8 cellular contexts compared by ENCODE assay signal in genomic region chr9:109118802-109119438, GRCh38. TPM values are rescaled to one million over a fixed set of nuclear protein-coding genes. Genes with fewer than 3 reads are reported as not detected.
DNase-seq lines count a peak whose midpoint lies in the region; ATAC-seq and TF ChIP-seq lines count a peak whose summit lies in the region.

No MANE protein-coding gene starts in this region.

- peaks cover 31% of the 10 kb centered on the region for H3K4me1 Mint-ChIP-seq in memory B cell

- H3K27ac Mint-ChIP-seq in memory B cell: peak overlapping the region; percentile 62

- H3K4me3 ChIP-seq in NT2/D1 (ENCODE audit: insufficient read length, low read depth): peak overlapping the region; percentile 95
- peak overlapping the region; percentile 91 for H3K4me3 ChIP-seq in choroid plexus epithelial cell (ENCODE audit: low read depth, low read length)
- peak overlapping the region; percentile 93 for H3K4me3 ChIP-seq in upper lobe of right lung

- DNase-seq in GM03348 (ENCODE audit: low spot score): peak; percentile 19
- DNase-seq in NT2/D1 (ENCODE audit: low read depth, low spot score): peak; percentile 25
- DNase-seq in choroid plexus epithelial cell (ENCODE audit: low read depth): no peak
- peak in 1 of 2 donors; percentile 11 for DNase-seq in memory B cell (ENCODE audit: low spot score in 2 of 2)
- no peak for DNase-seq in upper lobe of right lung
- DNase-seq in effector CD4-positive, alpha-beta T cell: no peak
- no peak for DNase-seq in GM19240 (ENCODE audit: insufficient read length, low spot score)

- ATAC-seq in memory B cell (ENCODE audit: low read depth): no peak
- no peak for ATAC-seq in upper lobe of right lung
- ATAC-seq in esophagus mucosa: no peak

- TF ChIP-seq CTCF in choroid plexus epithelial cell (conservative IDR thresholded peaks at IDR 0.05; ENCODE audit: low read depth, low read length) (no peak), upper lobe of right lung (IDR thresholded peaks at IDR 0.05) (no peak)

- peaks cover 3% of the 10 kb centered on the region for H3K36me3 Mint-ChIP-seq in memory B cell

- peak overlapping the region; percentile 87 for H3K4me3 Mint-ChIP-seq in memory B cell

- H3K9ac ChIP-seq in NT2/D1 (ENCODE audit: insufficient read length, low read depth): peak overlapping the region; percentile 98

- no peaks in the 10 kb centered on the region for H3K27me3 Mint-ChIP-seq in memory B cell

- no peaks in the 10 kb centered on the region for H3K4me1 ChIP-seq in NT2/D1 (ENCODE audit: insufficient read depth, insufficient read length)
- peaks cover 49% of the 10 kb centered on the region for H3K4me1 ChIP-seq in upper lobe of right lung

- H3K9me3 Mint-ChIP-seq in memory B cell: no peaks in the 10 kb centered on the region

- H3K36me3 ChIP-seq in NT2/D1 (ENCODE audit: insufficient read depth, insufficient read length, low read length) (peaks cover 17% of the 10 kb centered on the region), upper lobe of right lung (no peaks in the 10 kb centered on the region)

- H3K27me3 ChIP-seq in NT2/D1 (ENCODE audit: insufficient read depth, insufficient read length): no peaks in the 10 kb centered on the region
- no peaks in the 10 kb centered on the region for H3K27me3 ChIP-seq in upper lobe of right lung

- H3K9me3 ChIP-seq in NT2/D1 (ENCODE audit: insufficient read depth, low read length): no peaks in the 10 kb centered on the region
- no peaks in the 10 kb centered on the region for H3K9me3 ChIP-seq in upper lobe of right lung

- peak overlapping the region; percentile 89 for H3K27ac ChIP-seq in upper lobe of right lung

- intact Hi-C loops in upper lobe of right lung (cut with DNase I): no loop called here

RNA-seq across cellular contexts. Expression of gene TMEM245, which starts 0.8 kb away (rescaled TPM):
- total RNA-seq in upper lobe of right lung (92.1 TPM), esophagus mucosa (13.8 TPM)

RNA-seq across cellular contexts. Expression of gene FRRS1L, which starts 48.1 kb away (rescaled TPM):
- total RNA-seq in upper lobe of right lung (0.09 TPM), esophagus mucosa (not detected)

Comparison
In these comparisons a context has a peak if more than half of its experiments do, and no peak if none do; other contexts are left out.
1. DNase-seq: peak in GM03348 (single experiment) and NT2/D1 (single experiment); none in choroid plexus epithelial cell (single experiment), upper lobe of right lung (single experiment), effector CD4-positive, alpha-beta T cell (single experiment) and GM19240 (single experiment).
2. Peak in every context shown above with its lines, with median percentiles within 50 percentile points of each other: H3K4me3 ChIP-seq.